ENCODE assay signal across 11 cellular contexts in genomic region chr2:12303181-12304030, GRCh38.
A peak's percentile ranks its signal among the peaks of the same experiment; 100 is the strongest.
DNase-seq lines count a peak whose midpoint lies in the region; ATAC-seq, FAIRE-seq and TF ChIP-seq lines count a peak whose summit lies in the region.
"Had no signal": no experiment of that assay in that cellular context is flagged by ENCODE, and none has a peak within 500 bp of the region (broad histone marks: within the 10 kb centered on the region; RNA-seq: fewer than 3 reads in every experiment).

No MANE protein-coding gene starts in this region.

- POLR2A ChIA-PET in MCF 10A (lab: Yijun Ruan, JAX) = no interaction called here

- peaks cover 6% of the 10 kb centered on the region for H3K36me3 Mint-ChIP-seq in MCF 10A (ENCODE audit: insufficient read depth, unreplicated experiment)

- CTCF ChIA-PET in MCF 10A (lab: Yijun Ruan, JAX) = interaction anchor here (2.8 kb wide), 1 partner anchor 15 kb away, joined by 6 read pairs; no protein-coding TSS in a partner anchor

- no peaks in the 10 kb centered on the region for H3K27me3 ChIP-seq in breast epithelium
- H3K27me3 ChIP-seq: cardiac muscle cell, thyroid gland had no signal

- no peaks in the 10 kb centered on the region for H3K9me3 ChIP-seq in breast epithelium
- H3K9me3 ChIP-seq: thyroid gland had no signal

- ATAC-seq in GM18517 (IDR thresholded peaks at IDR 0.05; ENCODE audit: unreplicated experiment) = no peak

- peak; percentile 92 for FAIRE-seq in urothelium cell line (lab: Jason Lieb, UNC)

- in situ Hi-C loops in SK-MEL-5 (cut with HindIII; ENCODE audit: low pct_unique_long_range_greater_than_20kb, low sequenced_read_pairs) = no loop called here

- BruUV-seq in MCF 10A (replicated peaks; lab: Mats Ljungman, UMichigan) = no TSS peak

- peak overlapping the region; percentile 35 for H3K4me3 Mint-ChIP-seq in MCF 10A (ENCODE audit: unreplicated experiment)

- peak overlapping the region; percentile 95 for H3K27ac Mint-ChIP-seq in MCF 10A (ENCODE audit: low read depth, unreplicated experiment)

- DNase-seq in MCF 10A (ENCODE audit: unreplicated experiment) (peak; percentile 92), breast epithelium (ENCODE audit: low spot score in 2 of 2) (no peak), SK-MEL-5 (ENCODE audit: low read depth, low spot score) (peak; percentile 89), fibroblast of gingiva (ENCODE audit: low read depth) (peak; percentile 95), urothelium cell line (ENCODE audit: low spot score) (peak; percentile 81), GM19240 (ENCODE audit: insufficient read length, low spot score) (no peak), SKM-1 (lab: John Stamatoyannopoulos, UW; ENCODE audit: unreplicated experiment) (no peak)
- DNase-seq: NK-92 treated with Interleukin-12 subunit alpha and Interleukin-12 subunit beta, amount 100 ng/mL, for 24 hours had no signal

- H3K4me3 ChIP-seq in breast epithelium = no peak overlapping the region
- H3K4me3 ChIP-seq: cardiac muscle cell, thyroid gland had no signal

- no peaks in the 10 kb centered on the region for H3K9me3 Mint-ChIP-seq in MCF 10A (ENCODE audit: unreplicated experiment)

- no peak for TF ChIP-seq CTCF in MCF 10A (IDR thresholded peaks at IDR 0.05; ENCODE audit: unreplicated experiment)
- no peak for TF ChIP-seq CTCF in breast epithelium (IDR thresholded peaks at IDR 0.05)

- intact Hi-C loops in MCF 10A (cut with micrococcal nuclease) = no loop called here
- intact Hi-C loops in breast epithelium (cut with DNase I; ENCODE audit: low total_unique reads) = no loop called here

- no peaks in the 10 kb centered on the region for H3K27me3 Mint-ChIP-seq in MCF 10A (ENCODE audit: insufficient read depth, unreplicated experiment)

- H3K4me1 ChIP-seq in breast epithelium = no peaks in the 10 kb centered on the region

- H3K27ac ChIP-seq in breast epithelium = no peak overlapping the region
- H3K27ac ChIP-seq: cardiac muscle cell, thyroid gland had no signal

- H3K36me3 ChIP-seq in breast epithelium = no peaks in the 10 kb centered on the region
- H3K36me3 ChIP-seq: cardiac muscle cell, thyroid gland had no signal

- no peak for TF ChIP-seq POLR2A in breast epithelium (IDR thresholded peaks at IDR 0.05)

- H3K4me1 Mint-ChIP-seq in MCF 10A (ENCODE audit: insufficient read depth, unreplicated experiment) = peaks cover 32% of the 10 kb centered on the region

Comparison
In these comparisons a context has a peak if more than half of its experiments do, and no peak if none do; other contexts are left out.
1. DNase-seq: peak in MCF 10A (single experiment), SK-MEL-5 (single experiment), fibroblast of gingiva (single experiment) and urothelium cell line (single experiment); none in breast epithelium (0 of 2), GM19240 (single experiment) and SKM-1 (single experiment).